ENCODE assay signal across 8 cellular contexts in genomic region chr13:100089633-100090032, GRCh38. TPM values are rescaled to one million over a fixed set of nuclear protein-coding genes. Genes with fewer than 3 reads are reported as not detected.
DNase-seq lines count a peak whose midpoint lies in the region; ATAC-seq and TF ChIP-seq lines count a peak whose summit lies in the region.

No MANE protein-coding gene starts in this region.

- ATAC-seq in GM19463 (IDR thresholded peaks at IDR 0.05; ENCODE audit: unreplicated experiment) (peak; percentile 19), HG03095 (IDR thresholded peaks at IDR 0.05; ENCODE audit: unreplicated experiment) (no peak)

- H3F3A ChIP-seq in MM.1S (ENCODE audit: insufficient read depth, low read length), result no peaks in the 10 kb centered on the region; the same call in 1 of the 2 replicates

- peaks cover 13% of the 10 kb centered on the region for H3K36me3 Mint-ChIP-seq in Calu3 (ENCODE audit: insufficient read depth, unreplicated experiment)

- CTCF ChIA-PET in Calu3 (lab: Charles Lee), result interaction anchor here (1.7 kb wide), 1 partner anchor 146 kb away, joined by 6 read pairs; no protein-coding TSS in a partner anchor

- peak overlapping the region; percentile 85 for H3K4me2 ChIP-seq in MM.1S (ENCODE audit: low read depth, low read length)

- H3K36me3 ChIP-seq in MM.1S (replicated peaks; ENCODE audit: insufficient read depth, low read length) (no peaks in the 10 kb centered on the region), mucosa of stomach (ENCODE audit: control insufficient read depth, insufficient read depth, low read length) (no peaks in the 10 kb centered on the region)

- H3K9ac ChIP-seq in MM.1S (ENCODE audit: low read length) (peak overlapping the region; percentile 58; the same call in 1 of the 2 replicates), mucosa of stomach (ENCODE audit: low read length) (peak overlapping the region; percentile 79)

- no peak overlapping the region for H3K27ac Mint-ChIP-seq in Calu3 (ENCODE audit: unreplicated experiment)

- peak overlapping the region; percentile 75 for H3K4me3 ChIP-seq in MM.1S (ENCODE audit: low read length)
- peak overlapping the region; percentile 76 for H3K4me3 ChIP-seq in choroid plexus epithelial cell (ENCODE audit: low read depth, low read length)
- peak overlapping the region; percentile 83 for H3K4me3 ChIP-seq in mucosa of stomach (ENCODE audit: low read length)

- intact Hi-C loops in Calu3 (cut with micrococcal nuclease; ENCODE audit: unreplicated experiment), result no loop called here

- no peaks in the 10 kb centered on the region for H3K9me3 Mint-ChIP-seq in Calu3 (ENCODE audit: low read depth, unreplicated experiment)

- H2AFZ ChIP-seq in MM.1S (ENCODE audit: low read length), result peak overlapping the region; percentile 81

- H3K27me3 ChIP-seq in MM.1S (replicated peaks; ENCODE audit: insufficient read depth, low read length), result no peaks in the 10 kb centered on the region
- no peaks in the 10 kb centered on the region for H3K27me3 ChIP-seq in mucosa of stomach (ENCODE audit: control insufficient read depth, insufficient read depth, low read length)

- TF ChIP-seq CTCF in Calu3 (IDR thresholded peaks at IDR 0.05; ENCODE audit: unreplicated experiment) (no peak), MM.1S (IDR thresholded peaks at IDR 0.05; ENCODE audit: low read length) (no peak), choroid plexus epithelial cell (conservative IDR thresholded peaks at IDR 0.05; ENCODE audit: low read depth, low read length) (no peak)

- H3K9me3 ChIP-seq in MM.1S (replicated peaks; ENCODE audit: insufficient read depth, low read length), result no peaks in the 10 kb centered on the region
- no peaks in the 10 kb centered on the region for H3K9me3 ChIP-seq in mucosa of stomach (ENCODE audit: control insufficient read depth, low read length)

- H3K4me1 ChIP-seq in MM.1S (ENCODE audit: low read length) (no peaks in the 10 kb centered on the region), mucosa of stomach (ENCODE audit: control insufficient read depth, insufficient read depth, low read length) (peaks cover 20% of the 10 kb centered on the region)

- no peak for DNase-seq in Calu3
- peak; percentile 51 for DNase-seq in MM.1S
- DNase-seq in choroid plexus epithelial cell (ENCODE audit: low read depth), result peak; percentile 34
- DNase-seq in iPS-NIHi11 (ENCODE audit: low spot score), result no peak
- DNase-seq in NCI-H1694 treated with DMSO at 0.1 percent for 48 hours (lab: John Stamatoyannopoulos, UW), result no peak

- H3K79me2 ChIP-seq in MM.1S (ENCODE audit: low read length), result peaks cover 36% of the 10 kb centered on the region

- H3K27me3 Mint-ChIP-seq in Calu3 (ENCODE audit: unreplicated experiment), result no peaks in the 10 kb centered on the region

- no peak overlapping the region; the same call in 1 of the 2 replicates for H3K27ac ChIP-seq in MM.1S (ENCODE audit: low read length)

- TSS peak; percentile 49 for BruUV-seq in Calu3 (replicated peaks; lab: Mats Ljungman, UMichigan)

- H3K9me2 ChIP-seq in MM.1S (replicated peaks; ENCODE audit: insufficient read depth, low read length), result no peaks in the 10 kb centered on the region

- H4K20me1 ChIP-seq in MM.1S (ENCODE audit: insufficient read depth, low read length), result no peaks in the 10 kb centered on the region

- H3K4me1 Mint-ChIP-seq in Calu3 (ENCODE audit: low read depth, unreplicated experiment), result peaks cover 23% of the 10 kb centered on the region

- peak overlapping the region; percentile 88 for H3K4me3 Mint-ChIP-seq in Calu3 (ENCODE audit: low read depth, unreplicated experiment)

RNA-seq across cellular contexts. Expression of gene PCCA, which starts 0.7 kb away (rescaled TPM):
- total RNA-seq in Calu3 (2022), result 8.7 and 8.9 TPM in 2 replicates

Comparison
In these comparisons a context has a peak if more than half of its experiments do, and no peak if none do; other contexts are left out.
1. DNase-seq: peak in MM.1S (single experiment) and choroid plexus epithelial cell (single experiment); none in Calu3 (single experiment), iPS-NIHi11 (single experiment) and NCI-H1694 treated with DMSO at 0.1 percent for 48 hours (single experiment).
2. Peak in every context shown above with its lines, with median percentiles within 50 percentile points of each other: H3K4me3 ChIP-seq.